7 cellular contexts compared by ENCODE assay signal in the genomic region with DNA sequence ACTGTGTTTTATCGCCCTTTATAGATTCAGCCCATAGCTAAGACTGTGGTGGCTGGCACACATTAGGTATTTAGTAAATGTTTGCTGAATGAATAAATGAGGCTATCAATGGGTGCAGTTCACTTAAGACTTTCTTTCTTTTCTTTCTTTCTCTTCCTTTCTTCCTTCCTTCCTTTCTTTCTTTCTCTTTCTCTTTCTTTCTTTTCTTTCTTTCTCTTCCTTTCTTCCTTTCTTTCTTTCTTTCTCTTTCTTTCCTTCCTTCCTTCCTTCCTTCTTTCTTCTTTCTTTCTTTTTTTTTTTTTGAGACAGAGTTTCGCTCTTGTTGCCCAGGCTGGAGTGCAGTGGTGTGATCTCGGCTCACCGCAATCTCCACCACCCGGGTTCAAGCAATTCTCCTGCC. TPM values are rescaled to one million over a fixed set of nuclear protein-coding genes. Genes with fewer than 3 reads are reported as not detected.
"Had no signal": no experiment of that assay in that cellular context is flagged by ENCODE, and none has a peak within 500 bp of the region (broad histone marks: within the 10 kb centered on the region; RNA-seq: fewer than 3 reads in every experiment).

No MANE protein-coding gene starts in this region.

RNA-seq across cellular contexts. Expression of gene CACNG2, which starts 48.0 kb away (rescaled TPM):
- total RNA-seq: GM23248, GM23338, H1, H4, H7, H9, HFFc6 had no signal
- polyA plus RNA-seq: GM23248, GM23338, H1 had no signal
